In the genomic region with DNA sequence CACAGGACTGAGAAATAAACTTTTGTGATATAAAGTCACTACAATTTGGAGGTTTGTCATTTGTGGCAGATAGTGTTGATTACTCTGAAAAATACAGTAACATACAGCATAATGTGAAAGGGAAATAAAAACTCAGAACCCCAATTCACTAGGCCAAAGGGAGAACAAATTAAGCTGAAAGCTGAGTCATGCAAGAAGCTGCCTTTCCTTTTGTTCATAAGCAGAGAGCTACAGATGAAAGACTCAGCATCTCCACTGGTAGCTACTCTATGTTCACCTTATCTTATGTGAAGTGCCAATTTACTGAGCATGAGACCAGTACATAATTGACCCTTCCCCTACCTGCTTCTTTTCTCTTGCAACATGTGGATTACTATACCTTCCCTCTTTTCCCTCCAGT, we compare ENCODE assay signal across 14 cellular contexts. TPM values are rescaled to one million over a fixed set of nuclear protein-coding genes. Genes with fewer than 3 reads are reported as not detected.
DNase-seq lines count a peak whose midpoint lies in the region; ATAC-seq and TF ChIP-seq lines count a peak whose summit lies in the region.
"Had no signal": no experiment of that assay in that cellular context is flagged by ENCODE, and none has a peak within 500 bp of the region (broad histone marks: within the 10 kb centered on the region; RNA-seq: fewer than 3 reads in every experiment).

No MANE protein-coding gene starts in this region.

- H3K4me3 ChIP-seq in cardiac muscle cell (no peak overlapping the region), right atrium auricular region (no peak overlapping the region), RWPE2 (ENCODE audit: severe bottlenecking) (no peak overlapping the region), uterus (no peak overlapping the region)
- H3K4me3 ChIP-seq: SJSA1, upper lobe of left lung had no signal

- H3K4me1 ChIP-seq in cardiac muscle cell (ENCODE audit: low read depth): peaks cover 9% of the 10 kb centered on the region
- H3K4me1 ChIP-seq in right atrium auricular region: no peaks in the 10 kb centered on the region
- H3K4me1 ChIP-seq in RWPE2 (ENCODE audit: insufficient read depth, poor library complexity, severe bottlenecking): peaks cover 21% of the 10 kb centered on the region
- no peaks in the 10 kb centered on the region for H3K4me1 ChIP-seq in uterus

- H3K27ac ChIP-seq in cardiac muscle cell: no peak overlapping the region
- H3K27ac ChIP-seq in right atrium auricular region: no peak overlapping the region
- H3K27ac ChIP-seq in RWPE2 (ENCODE audit: poor library complexity, severe bottlenecking): peak overlapping the region; percentile 50
- no peak overlapping the region for H3K27ac ChIP-seq in uterus
- H3K27ac ChIP-seq: SJSA1, upper lobe of left lung had no signal

- intact Hi-C loops in uterus (cut with DNase I; ENCODE audit: low total_unique reads): no loop called here

- peak; percentile 22 to 47 for DNase-seq in cardiac muscle cell (ENCODE audit: low read depth in 1 of 2, low spot score in 1 of 2)
- no peak for DNase-seq in right atrium auricular region (ENCODE audit: low spot score)
- no peak for DNase-seq in RWPE2 (ENCODE audit: low spot score)
- peak; percentile 43 for DNase-seq in fibroblast of gingiva (ENCODE audit: low read depth)
- no peak for DNase-seq in stimulated activated CD4-positive, alpha-beta T cell treated with anti-CD3 and anti-CD28 coated beads, Interleukin-4, amount 100 ng/mL, for 24 hours
- no peak for DNase-seq in RPMI8226
- no peak for DNase-seq in uterus
- DNase-seq: activated effector memory CD4-positive, alpha-beta T cell treated with anti-CD3 and anti-CD28 coated beads, Interleukin-2, amount 50 U/mL, for 16 hours; KG1; NCI-H446 treated with DMSO at 0.1 percent for 48 hours; upper lobe of left lung had no signal

- TF ChIP-seq CTCF in cardiac muscle cell (IDR thresholded peaks at IDR 0.05; ENCODE audit: low read depth, low read length): no peak
- no peak for TF ChIP-seq CTCF in right atrium auricular region (IDR thresholded peaks at IDR 0.05)
- no peak for TF ChIP-seq CTCF in RWPE2 (IDR thresholded peaks at IDR 0.05; ENCODE audit: poor library complexity, severe bottlenecking)
- no peak for TF ChIP-seq CTCF in uterus (IDR thresholded peaks at IDR 0.05)

- H3K36me3 ChIP-seq in cardiac muscle cell (no peaks in the 10 kb centered on the region), right atrium auricular region (no peaks in the 10 kb centered on the region), RWPE2 (ENCODE audit: low read depth) (no peaks in the 10 kb centered on the region), uterus (no peaks in the 10 kb centered on the region)
- H3K36me3 ChIP-seq: SJSA1, upper lobe of left lung had no signal

- H3K27me3 ChIP-seq in cardiac muscle cell (no peaks in the 10 kb centered on the region), right atrium auricular region (no peaks in the 10 kb centered on the region), RWPE2 (ENCODE audit: insufficient read depth, poor library complexity, severe bottlenecking) (no peaks in the 10 kb centered on the region), uterus (no peaks in the 10 kb centered on the region)
- H3K27me3 ChIP-seq: SJSA1, upper lobe of left lung had no signal

- no peaks in the 10 kb centered on the region for H3K9me3 ChIP-seq in cardiac muscle cell (ENCODE audit: low read depth)
- H3K9me3 ChIP-seq in right atrium auricular region: no peaks in the 10 kb centered on the region
- H3K9me3 ChIP-seq in RWPE2 (ENCODE audit: severe bottlenecking): no peaks in the 10 kb centered on the region
- no peaks in the 10 kb centered on the region for H3K9me3 ChIP-seq in uterus
- H3K9me3 ChIP-seq: SJSA1, upper lobe of left lung had no signal

- no peak for TF ChIP-seq POLR2A in uterus (IDR thresholded peaks at IDR 0.05)

- ATAC-seq in RWPE2 (ENCODE audit: low read depth) (0 out of 3 replicates have a peak, but pooled peaks have one; percentile 13), HG02840 (IDR thresholded peaks at IDR 0.05; ENCODE audit: low FRiP score, unreplicated experiment) (no peak)
- ATAC-seq: WTC11 had no signal

RNA-seq across cellular contexts. Expression of gene SLTM, which starts 19.3 kb away (rescaled TPM):
- total RNA-seq in cardiac muscle cell (59.6 and 78.9 TPM in 2 replicates), right atrium auricular region (10 to 100 TPM; 39.9 to 62.3 TPM), uterus (100 to 1,000 TPM in 3 of 4 donors, 10 to 100 TPM in 1; 26.4 to 140 (median 126) TPM)
- 92.4 and 98.1 TPM in 2 replicates for polyA plus RNA-seq in cardiac muscle cell

RNA-seq across cellular contexts. Expression of gene RNF111, which starts 34.7 kb away (rescaled TPM):
- total RNA-seq in cardiac muscle cell: 12.4 and 12.9 TPM in 2 replicates
- polyA plus RNA-seq in cardiac muscle cell: 15.1 and 23.0 TPM in 2 replicates
- total RNA-seq in right atrium auricular region: 10 to 100 TPM in 1 of 2 donors, 1 to 10 TPM in 1; 9.3 to 15.6 TPM
- total RNA-seq in uterus: 10 to 100 TPM; 25.9 to 43.9 (median 30.5) TPM

Comparison
In these comparisons a context has a peak if more than half of its experiments do, and no peak if none do; other contexts are left out.
1. DNase-seq: peak in cardiac muscle cell (2 of 2) and fibroblast of gingiva (single experiment); none in right atrium auricular region (single experiment), RWPE2 (single experiment), stimulated activated CD4-positive, alpha-beta T cell treated with anti-CD3 and anti-CD28 coated beads, Interleukin-4, amount 100 ng/mL, for 24 hours (single experiment), RPMI8226 (single experiment) and uterus (0 of 2).